1 cellular context compared by ENCODE assay signal in the genomic region with DNA sequence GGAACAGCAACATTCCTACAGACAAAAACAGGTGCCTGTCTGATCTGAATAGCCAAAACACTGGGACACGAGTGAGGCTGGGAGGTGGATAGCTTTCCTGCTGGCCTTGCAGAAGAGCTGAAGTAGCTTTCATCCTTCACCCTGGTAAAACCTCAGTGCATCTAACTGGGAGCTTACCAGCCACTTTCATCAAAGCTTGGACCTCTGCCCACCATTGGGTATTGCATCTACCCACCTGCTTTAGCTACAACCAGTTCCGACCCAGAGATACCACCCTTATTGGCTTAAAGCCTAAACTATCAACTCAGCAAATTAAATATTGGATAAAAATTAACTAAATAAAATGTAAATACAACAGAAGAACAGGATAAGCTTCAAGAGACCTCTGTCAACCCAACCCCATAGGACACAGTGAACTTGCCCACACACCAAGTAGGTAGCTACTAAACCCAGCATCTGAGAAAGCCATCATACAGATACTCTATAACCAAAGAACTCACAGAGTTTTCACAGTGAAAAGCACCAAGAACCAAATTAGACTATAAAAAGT.
TF ChIP-seq lines count a peak whose summit lies in the region.

No MANE protein-coding gene starts in this region.

TF ChIP-seq in HepG2, 621 proteins besides CTCF, POLR2A, EP300 and RAD21 (continued from another document):
- TF ChIP-seq, protein P1, sequence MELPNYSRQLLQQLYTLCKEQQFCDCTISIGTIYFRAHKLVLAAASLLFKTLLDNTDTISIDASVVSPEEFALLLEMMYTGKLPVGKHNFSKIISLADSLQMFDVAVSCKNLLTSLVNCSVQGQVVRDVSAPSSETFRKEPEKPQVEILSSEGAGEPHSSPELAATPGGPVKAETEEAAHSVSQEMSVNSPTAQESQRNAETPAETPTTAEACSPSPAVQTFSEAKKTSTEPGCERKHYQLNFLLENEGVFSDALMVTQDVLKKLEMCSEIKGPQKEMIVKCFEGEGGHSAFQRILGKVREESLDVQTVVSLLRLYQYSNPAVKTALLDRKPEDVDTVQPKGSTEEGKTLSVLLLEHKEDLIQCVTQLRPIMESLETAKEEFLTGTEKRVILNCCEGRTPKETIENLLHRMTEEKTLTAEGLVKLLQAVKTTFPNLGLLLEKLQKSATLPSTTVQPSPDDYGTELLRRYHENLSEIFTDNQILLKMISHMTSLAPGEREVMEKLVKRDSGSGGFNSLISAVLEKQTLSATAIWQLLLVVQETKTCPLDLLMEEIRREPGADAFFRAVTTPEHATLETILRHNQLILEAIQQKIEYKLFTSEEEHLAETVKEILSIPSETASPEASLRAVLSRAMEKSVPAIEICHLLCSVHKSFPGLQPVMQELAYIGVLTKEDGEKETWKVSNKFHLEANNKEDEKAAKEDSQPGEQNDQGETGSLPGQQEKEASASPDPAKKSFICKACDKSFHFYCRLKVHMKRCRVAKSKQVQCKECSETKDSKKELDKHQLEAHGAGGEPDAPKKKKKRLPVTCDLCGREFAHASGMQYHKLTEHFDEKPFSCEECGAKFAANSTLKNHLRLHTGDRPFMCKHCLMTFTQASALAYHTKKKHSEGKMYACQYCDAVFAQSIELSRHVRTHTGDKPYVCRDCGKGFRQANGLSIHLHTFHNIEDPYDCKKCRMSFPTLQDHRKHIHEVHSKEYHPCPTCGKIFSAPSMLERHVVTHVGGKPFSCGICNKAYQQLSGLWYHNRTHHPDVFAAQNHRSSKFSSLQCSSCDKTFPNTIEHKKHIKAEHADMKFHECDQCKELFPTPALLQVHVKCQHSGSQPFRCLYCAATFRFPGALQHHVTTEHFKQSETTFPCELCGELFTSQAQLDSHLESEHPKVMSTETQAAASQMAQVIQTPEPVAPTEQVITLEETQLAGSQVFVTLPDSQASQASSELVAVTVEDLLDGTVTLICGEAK (IDR thresholded peaks at IDR 0.05): no peak
- TF ChIP-seq, protein P1 (CRISPR knock-in tag; IDR thresholded peaks at IDR 0.05): no peak
